16 cellular contexts compared by ENCODE assay signal in genomic region chr1:94856004-94856403, GRCh38. TPM values are rescaled to one million over a fixed set of nuclear protein-coding genes. Genes with fewer than 3 reads are reported as not detected.
"Had no signal": no experiment of that assay in that cellular context is flagged by ENCODE, and none has a peak within 500 bp of the region (broad histone marks: within the 10 kb centered on the region; RNA-seq: fewer than 3 reads in every experiment).

No MANE protein-coding gene starts in this region.

- ATAC-seq: activated naive CD4-positive, alpha-beta T cell treated with anti-CD3 and anti-CD28 coated beads, Interleukin-2, amount 50 U/mL, for 72 hours; natural killer cell treated with Interleukin-12 subunit alpha and Interleukin-12 subunit beta and Interleukin-15 and Interleukin-18, amount 100 ng/mL, for 72 hours; right cardiac atrium; stimulated activated naive B cell treated with anti-CD40 and anti-IgM and Interleukin-4, amounts not matched to agents 10 μg/mL and 1 μg/mL and 100 μg/mL, for 72 hours; T-cell had no signal

- H3K4me3 ChIP-seq: ascending aorta, testis had no signal

- H3K36me3 ChIP-seq: ascending aorta, brain microvascular endothelial cell, WERI-Rb-1 had no signal

- H3K27me3 ChIP-seq: ascending aorta, brain microvascular endothelial cell, testis had no signal

- DNase-seq: activated CD4-positive, CD25-positive, alpha-beta regulatory T cell treated with anti-CD3 and anti-CD28 coated beads, Interleukin-2, amount 50 U/mL, for 72 hours; activated T-cell treated with anti-CD3 and anti-CD28 coated beads, Interleukin-2, amount 50 U/mL, for 1 hour; brain microvascular endothelial cell; central memory CD4-positive, alpha-beta T cell; effector memory CD4-positive, alpha-beta T cell; foreskin melanocyte; midbrain; right cardiac atrium; stimulated activated CD4-positive, alpha-beta T cell treated with anti-CD3 and anti-CD28 coated beads, Interleukin-15, amount 100 ng/mL, for 24 hours; stimulated activated naive B cell treated with anti-CD40 and anti-IgM and Interleukin-4, amounts not matched to agents 10 μg/mL and 1 μg/mL and 100 μg/mL, for 72 hours; T-cell; testis; WERI-Rb-1 had no signal

- H3K9me3 ChIP-seq: ascending aorta, testis had no signal

- H3K27ac ChIP-seq: brain microvascular endothelial cell, testis, WERI-Rb-1 had no signal

RNA-seq across cellular contexts. Expression of gene SLC44A3, which starts 35.8 kb away (rescaled TPM):
- total RNA-seq: activated naive CD4-positive, alpha-beta T cell treated with anti-CD3 and anti-CD28 coated beads, Interleukin-2, amount 50 U/mL, for 72 hours; ascending aorta; natural killer cell treated with Interleukin-12 subunit alpha and Interleukin-12 subunit beta and Interleukin-15 and Interleukin-18, amount 100 ng/mL, for 72 hours had no signal
